Comparison of ENCODE assay signal across 17 cellular contexts in the genomic region with DNA sequence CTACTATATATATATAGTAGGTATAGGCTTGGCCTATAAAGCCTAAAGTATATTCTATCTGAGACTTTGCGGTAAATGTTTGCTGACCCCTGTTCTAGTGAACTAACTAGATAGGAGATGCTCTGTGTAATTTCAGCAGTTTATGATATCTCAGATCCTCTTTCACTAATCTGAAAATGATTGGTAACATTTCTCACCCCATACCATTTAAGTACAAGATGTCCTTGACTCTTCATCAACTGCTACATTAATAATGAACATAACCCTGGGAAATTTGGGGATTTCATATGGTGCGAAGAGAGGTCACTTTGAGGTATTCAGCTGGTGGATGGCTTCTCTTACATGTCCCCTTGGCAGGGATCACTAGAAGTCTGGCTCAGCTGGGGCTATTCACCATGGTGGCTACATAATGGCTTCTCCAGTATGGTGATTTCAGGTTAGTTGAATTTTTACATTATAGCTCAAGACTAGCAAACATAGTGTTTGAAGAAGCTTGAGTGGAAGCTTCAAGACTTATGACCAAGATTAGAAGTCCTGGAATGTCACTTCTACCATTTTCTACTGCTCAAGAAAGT.
DNase-seq lines count a peak whose midpoint lies in the region; ATAC-seq, FAIRE-seq and TF ChIP-seq lines count a peak whose summit lies in the region.
"Had no signal": no experiment of that assay in that cellular context is flagged by ENCODE, and none has a peak within 500 bp of the region (broad histone marks: within the 10 kb centered on the region; RNA-seq: fewer than 3 reads in every experiment).

No MANE protein-coding gene starts in this region.

- H3K27me3 ChIP-seq in smooth muscle cell (ENCODE audit: low read depth): no peaks in the 10 kb centered on the region

- no peak overlapping the region for H3K4me2 ChIP-seq in smooth muscle cell

- ATAC-seq in GM18508 (IDR thresholded peaks at IDR 0.05; ENCODE audit: insufficient read depth, unreplicated experiment) (peak; percentile 44), GM21367 (IDR thresholded peaks at IDR 0.05; ENCODE audit: unreplicated experiment) (peak; percentile 30), HG02981 (IDR thresholded peaks at IDR 0.05; ENCODE audit: unreplicated experiment) (peak; percentile 43)
- ATAC-seq: left lobe of liver had no signal

- H3K79me2 ChIP-seq in smooth muscle cell (ENCODE audit: low read depth): no peaks in the 10 kb centered on the region

- H3K4me3 Mint-ChIP-seq in IgD-negative memory B cell: peak overlapping the region in 1 of 4 donors; percentile 41
- H3K4me3 Mint-ChIP-seq: activated CD4-positive, alpha-beta T cell treated with anti-CD3 and anti-CD28 coated beads for 36 hours; nephron progenitor cell had no signal

- no peaks in the 10 kb centered on the region for H3K36me3 Mint-ChIP-seq in IgD-negative memory B cell

- no peak overlapping the region for H2AFZ ChIP-seq in smooth muscle cell (ENCODE audit: low read depth)

- no peaks in the 10 kb centered on the region for H3F3A ChIP-seq in smooth muscle cell (ENCODE audit: low read depth)

- H3K9me3 ChIP-seq in smooth muscle cell (replicated peaks; ENCODE audit: low read depth): no peaks in the 10 kb centered on the region

- 98% methylated on average over 2 of the region's 2 CpGs for WGBS in smooth muscle cell (ENCODE audit: low lambda C conversion rate)

- no peak for TF ChIP-seq CTCF in smooth muscle cell (IDR thresholded peaks at IDR 0.05; ENCODE audit: borderline replicate concordance, insufficient read depth, poor library complexity, severe bottlenecking)

- DNase-seq in NCI-H226 (no peak), smooth muscle cell (lab: John Stamatoyannopoulos, UW; ENCODE audit: unreplicated experiment) (no peak), HTR-8/SVneo (ENCODE audit: insufficient read length, low spot score) (no peak), HuH-7.5 (ENCODE audit: low spot score) (no peak)
- DNase-seq: activated naive CD4-positive, alpha-beta T cell; NCI-H146; nephron progenitor cell; NK-92 treated with Interleukin-12 subunit alpha and Interleukin-12 subunit beta, amount 100 ng/mL, for 24 hours had no signal

- no peak for FAIRE-seq in HTR-8/SVneo (lab: Jason Lieb, UNC)
- FAIRE-seq: bronchial epithelial cell, endometrium had no signal

- H3K9me3 Mint-ChIP-seq in IgD-negative memory B cell: no peaks in the 10 kb centered on the region
- H3K9me3 Mint-ChIP-seq: nephron progenitor cell had no signal

- H3K4me3 ChIP-seq in smooth muscle cell: no peak overlapping the region
- H3K4me3 ChIP-seq: skin epidermis had no signal

- no peaks in the 10 kb centered on the region for H3K36me3 ChIP-seq in smooth muscle cell (ENCODE audit: low read depth)

- H3K4me1 ChIP-seq in smooth muscle cell (ENCODE audit: low read depth): no peaks in the 10 kb centered on the region

- H3K27ac ChIP-seq in smooth muscle cell (ENCODE audit: low read depth): no peak overlapping the region
- H3K27ac ChIP-seq: skin epidermis had no signal

- H4K20me1 ChIP-seq in smooth muscle cell (ENCODE audit: low read depth): no peaks in the 10 kb centered on the region

- no peak overlapping the region for H3K9ac ChIP-seq in smooth muscle cell (ENCODE audit: low read depth)

- no peaks in the 10 kb centered on the region for H3K27me3 Mint-ChIP-seq in IgD-negative memory B cell
- H3K27me3 Mint-ChIP-seq: activated CD4-positive, alpha-beta T cell treated with anti-CD3 and anti-CD28 coated beads for 36 hours had no signal

- peaks cover 32 to 36% (median 36%) of the 10 kb centered on the region in 3 donors for H3K4me1 Mint-ChIP-seq in IgD-negative memory B cell
- H3K4me1 Mint-ChIP-seq: nephron progenitor cell had no signal

- H3K27ac Mint-ChIP-seq in IgD-negative memory B cell: peak overlapping the region in 2 of 3 donors; percentile 23 to 49
- H3K27ac Mint-ChIP-seq: activated CD4-positive, alpha-beta T cell treated with anti-CD3 and anti-CD28 coated beads for 36 hours; nephron progenitor cell had no signal
